1 cellular context compared by ENCODE assay signal in genomic region chr1:94906382-94906781, GRCh38.
TF ChIP-seq lines count a peak whose summit lies in the region.

No MANE protein-coding gene starts in this region.

TF ChIP-seq in IMR-90, 13 proteins besides CTCF, POLR2A, EP300 and RAD21 (continued from another document):
- TF ChIP-seq BHLHE40 (IDR thresholded peaks at IDR 0.05; ENCODE audit: low read depth, low read length), result no peak
- TF ChIP-seq CHD1 (IDR thresholded peaks at IDR 0.05; ENCODE audit: low read depth, low read length), result no peak
- TF ChIP-seq MAFK (IDR thresholded peaks at IDR 0.05; ENCODE audit: low read depth, low read length), result no peak
- no peak for TF ChIP-seq USF2 (IDR thresholded peaks at IDR 0.05; ENCODE audit: low read depth, low read length)
- TF ChIP-seq FOS (IDR thresholded peaks at IDR 0.05; ENCODE audit: low read depth, low read length), result no peak
- no peak for TF ChIP-seq SMC3 (IDR thresholded peaks at IDR 0.05; ENCODE audit: low read depth, low read length)
- TF ChIP-seq RCOR1 (IDR thresholded peaks at IDR 0.05; ENCODE audit: insufficient replicate concordance, low read length), result no peak
- TF ChIP-seq MAZ (IDR thresholded peaks at IDR 0.05; ENCODE audit: borderline replicate concordance, low read depth, low read length), result no peak
TF ChIP-seq in IMR-90: peak in this region for 0.
